In genomic region chr5:68482199-68482598, GRCh38 we compare ENCODE assay signal across 28 cellular contexts.
DNase-seq lines count a peak whose midpoint lies in the region; ATAC-seq, FAIRE-seq and TF ChIP-seq lines count a peak whose summit lies in the region.
"Had no signal": no experiment of that assay in that cellular context is flagged by ENCODE, and none has a peak within 500 bp of the region (broad histone marks: within the 10 kb centered on the region; RNA-seq: fewer than 3 reads in every experiment).

No MANE protein-coding gene starts in this region.

- H3K36me3 ChIP-seq in K562 (ENCODE audit: control insufficient read depth, insufficient read depth, low read length) (no peaks in the 10 kb centered on the region), sigmoid colon (no peaks in the 10 kb centered on the region)
- H3K36me3 ChIP-seq: BE2C, stomach, tibial nerve had no signal

- H3K79me2 ChIP-seq in K562 (ENCODE audit: control insufficient read depth, insufficient read depth, low read length) = no peaks in the 10 kb centered on the region

- BruUV-seq in K562 (replicated peaks; lab: Mats Ljungman, UMichigan) = no TSS peak

- peaks cover 0 to 19% of the 10 kb centered on the region in 2 experiments; a peak in 3 of 5 replicates for H3K4me1 ChIP-seq in K562 (replicated peaks in 1 of 2; ENCODE audit: control insufficient read depth in 2 of 2, insufficient read depth in 2 of 2, low read length in 2 of 2)
- H3K4me1 ChIP-seq in sigmoid colon = peaks cover 0 to 18% (median 16%) of the 10 kb centered on the region in 4 donors

- no peak for TF ChIP-seq CTCF in K562 (IDR thresholded peaks at IDR 0.05 in 2 of 3, conservative IDR thresholded peaks at IDR 0.05 in 1 of 3; ENCODE audit: insufficient read depth in 2 of 3, low read depth in 1 of 3, low read length in 3 of 3)
- no peak for TF ChIP-seq CTCF in sigmoid colon (IDR thresholded peaks at IDR 0.05)

- TF ChIP-seq POLR2A in K562 (conservative IDR thresholded peaks at IDR 0.05) = no peak
- TF ChIP-seq POLR2A in sigmoid colon (IDR thresholded peaks at IDR 0.05) = no peak

- H2AFZ ChIP-seq in K562 (ENCODE audit: low read depth, low read length) = 0 out of 2 replicates have a peak overlapping the region, but pooled peaks have one; percentile 3

- CTCF ChIA-PET in K562 (lab: Yijun Ruan, JAX; ENCODE audit: low intra/inter-chr PET ratio) = no interaction called here

- 16% methylated on average over 2 of the region's 2 CpGs for WGBS in K562 (ENCODE audit: insufficient coverage, low coverage, missing lambda C conversion rate)
- WGBS in sigmoid colon, 2 donors = 85% methylated on average over 2 of the region's 2 CpGs

- peak; percentile 91 for DNase-seq in DMS 273 treated with DMSO at 0.1 percent for 48 hours (lab: John Stamatoyannopoulos, UW)
- peak; percentile 48 for DNase-seq in NCI-H2171 (lab: John Stamatoyannopoulos, UW)
- DNase-seq in K562 (ENCODE audit: extremely low read depth in 1 of 4, low spot score in 3 of 4) = peak in 3 of 4 experiments; percentile 22 to 58 (median 23)
- peak; percentile 28 for DNase-seq in iris pigment epithelial cell (ENCODE audit: low read depth)
- DNase-seq in mesenteric fat pad (ENCODE audit: low spot score) = no peak
- no peak for DNase-seq in NK-92 (lab: John Stamatoyannopoulos, UW; ENCODE audit: unreplicated experiment)
- DNase-seq in sigmoid colon = no peak
- DNase-seq: activated CD4-positive, alpha-beta T cell treated with anti-CD3 and anti-CD28 coated beads, Interleukin-2, amount 50 U/mL, for 48 hours; activated naive CD4-positive, alpha-beta T cell treated with anti-CD3 and anti-CD28 coated beads, Interleukin-2, amount 10 ng/mL, durations not matched to agents 7 days and 5 days; amniotic stem cell; BE2C; GF-D8; islet precursor cell; Karpas-422; natural killer cell; NCI-H146; NCI-H748 treated with DMSO at 0.1 percent for 48 hours; stimulated activated CD8-positive, alpha-beta memory T cell treated with anti-CD3 and anti-CD28 coated beads, Interleukin-4, amount 100 ng/mL, for 48 hours; stomach; T-helper 1 cell had no signal

- H3K27me3 ChIP-seq in K562 (ENCODE audit: control insufficient read depth in 2 of 2, insufficient read depth in 2 of 2, low read length in 2 of 2) (no peaks in the 10 kb centered on the region), sigmoid colon (no peaks in the 10 kb centered on the region)
- H3K27me3 ChIP-seq: BE2C, stomach, tibial nerve had no signal

- FAIRE-seq in K562 (lab: Jason Lieb, UNC) = no peak
- FAIRE-seq: bronchial epithelial cell, endometrium, GM18507 had no signal

- H3K27ac ChIP-seq in K562 (ENCODE audit: extremely low read depth, low read depth, low read length) = no peak overlapping the region
- H3K27ac ChIP-seq in sigmoid colon = no peak overlapping the region
- H3K27ac ChIP-seq: HL-60, RWPE1, skin epidermis, stomach, tibial nerve had no signal

- POLR2A ChIA-PET in K562 (lab: Yijun Ruan, JAX) = no interaction called here

- H4K20me1 ChIP-seq in K562 (replicated peaks; ENCODE audit: control insufficient read depth, insufficient read depth, low read length) = no peaks in the 10 kb centered on the region

- H3K9me3 ChIP-seq in K562 (replicated peaks; ENCODE audit: control insufficient read depth, insufficient read depth, low read depth, low read length) (no peaks in the 10 kb centered on the region), sigmoid colon (no peaks in the 10 kb centered on the region)
- H3K9me3 ChIP-seq: BE2C had no signal

- no peak for TF ChIP-seq RAD21 in K562 (CRISPR knock-in tag; conservative IDR thresholded peaks at IDR 0.05 in 1 of 2, IDR thresholded peaks at IDR 0.05 in 1 of 2)

- peak overlapping the region; percentile 19; the same call in 1 of the 2 replicates for H3K4me2 ChIP-seq in K562 (ENCODE audit: insufficient read depth, low read length)

- H3K9me1 ChIP-seq in K562 (ENCODE audit: control insufficient read depth, insufficient read depth, low read length) = no peaks in the 10 kb centered on the region

- intact Hi-C loops in K562 (cut with micrococcal nuclease) (no loop called here), sigmoid colon (cut with DNase I) (no loop called here)

- H3K4me3 ChIP-seq in K562 (no peak overlapping the region), sigmoid colon (no peak overlapping the region)
- H3K4me3 ChIP-seq: skin epidermis, stomach, tibial nerve had no signal

- in situ Hi-C loops in K562 (cut with MboI) = no loop called here

- TF ChIP-seq EP300 in K562 (IDR thresholded peaks at IDR 0.05; ENCODE audit: low read length) (no peak), sigmoid colon (IDR thresholded peaks at IDR 0.05) (no peak)

- no peak overlapping the region for H3K9ac ChIP-seq in K562 (ENCODE audit: insufficient read depth in 1 of 2, low read depth in 2 of 2, low read length in 2 of 2)

- ATAC-seq in K562 (peak; percentile 72), GM21360 (IDR thresholded peaks at IDR 0.05; ENCODE audit: unreplicated experiment) (no peak)
- ATAC-seq: natural killer cell had no signal

TF ChIP-seq in K562, 482 proteins besides CTCF, POLR2A, EP300 and RAD21 (continues in another document):
- TF ChIP-seq EGR1 (conservative IDR thresholded peaks at IDR 0.05) (peak; percentile 46), RBM14 (IDR thresholded peaks at IDR 0.05; ENCODE audit: borderline replicate concordance, insufficient read depth, low read depth, low read length) (no peak), PTTG1 (tag; IDR thresholded peaks at IDR 0.05; ENCODE audit: low read depth) (no peak), MXI1 (IDR thresholded peaks at IDR 0.05; ENCODE audit: low read depth, low read length) (no peak), RHOXF2B (CRISPR knock-in tag; conservative IDR thresholded peaks at IDR 0.05) (no peak), ARID1B (IDR thresholded peaks at IDR 0.05) (peak; percentile 42), TEAD4 (IDR thresholded peaks at IDR 0.05; ENCODE audit: low read length) (peak; percentile 66), TEAD4 (CRISPR knock-in tag; IDR thresholded peaks at IDR 0.05; ENCODE audit: borderline replicate concordance) (no peak), STAG1 (CRISPR knock-in tag; IDR thresholded peaks at IDR 0.05; ENCODE audit: borderline replicate concordance) (no peak), MTA2 (IDR thresholded peaks at IDR 0.05; ENCODE audit: low read depth) (peak; percentile 29; the same call in 1 of the 2 replicates), CBFA2T2 (conservative IDR thresholded peaks at IDR 0.05) (peak; percentile 68), FOXK2 (conservative IDR thresholded peaks at IDR 0.05 in 1 of 2, IDR thresholded peaks at IDR 0.05 in 1 of 2; ENCODE audit: low read depth in 2 of 2) (peak in 1 of 2 experiments; percentile 54; a peak in 2 of 4 replicates), SETDB1 (IDR thresholded peaks at IDR 0.05; ENCODE audit: low read length) (no peak)
- TF ChIP-seq, protein P1, sequence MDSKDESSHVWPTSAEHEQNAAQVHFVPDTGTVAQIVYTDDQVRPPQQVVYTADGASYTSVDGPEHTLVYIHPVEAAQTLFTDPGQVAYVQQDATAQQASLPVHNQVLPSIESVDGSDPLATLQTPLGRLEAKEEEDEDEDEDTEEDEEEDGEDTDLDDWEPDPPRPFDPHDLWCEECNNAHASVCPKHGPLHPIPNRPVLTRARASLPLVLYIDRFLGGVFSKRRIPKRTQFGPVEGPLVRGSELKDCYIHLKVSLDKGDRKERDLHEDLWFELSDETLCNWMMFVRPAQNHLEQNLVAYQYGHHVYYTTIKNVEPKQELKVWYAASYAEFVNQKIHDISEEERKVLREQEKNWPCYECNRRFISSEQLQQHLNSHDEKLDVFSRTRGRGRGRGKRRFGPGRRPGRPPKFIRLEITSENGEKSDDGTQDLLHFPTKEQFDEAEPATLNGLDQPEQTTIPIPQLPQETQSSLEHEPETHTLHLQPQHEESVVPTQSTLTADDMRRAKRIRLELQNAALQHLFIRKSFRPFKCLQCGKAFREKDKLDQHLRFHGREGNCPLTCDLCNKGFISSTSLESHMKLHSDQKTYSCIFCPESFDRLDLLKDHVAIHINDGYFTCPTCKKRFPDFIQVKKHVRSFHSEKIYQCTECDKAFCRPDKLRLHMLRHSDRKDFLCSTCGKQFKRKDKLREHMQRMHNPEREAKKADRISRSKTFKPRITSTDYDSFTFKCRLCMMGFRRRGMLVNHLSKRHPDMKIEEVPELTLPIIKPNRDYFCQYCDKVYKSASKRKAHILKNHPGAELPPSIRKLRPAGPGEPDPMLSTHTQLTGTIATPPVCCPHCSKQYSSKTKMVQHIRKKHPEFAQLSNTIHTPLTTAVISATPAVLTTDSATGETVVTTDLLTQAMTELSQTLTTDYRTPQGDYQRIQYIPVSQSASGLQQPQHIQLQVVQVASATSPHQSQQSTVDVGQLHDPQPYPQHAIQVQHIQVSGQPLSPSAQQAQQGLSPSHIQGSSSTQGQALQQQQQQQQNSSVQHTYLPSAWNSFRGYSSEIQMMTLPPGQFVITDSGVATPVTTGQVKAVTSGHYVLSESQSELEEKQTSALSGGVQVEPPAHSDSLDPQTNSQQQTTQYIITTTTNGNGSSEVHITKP (IDR thresholded peaks at IDR 0.05; ENCODE audit: partially characterized antibody) = peak; percentile 83
- TF ChIP-seq, protein P2, sequence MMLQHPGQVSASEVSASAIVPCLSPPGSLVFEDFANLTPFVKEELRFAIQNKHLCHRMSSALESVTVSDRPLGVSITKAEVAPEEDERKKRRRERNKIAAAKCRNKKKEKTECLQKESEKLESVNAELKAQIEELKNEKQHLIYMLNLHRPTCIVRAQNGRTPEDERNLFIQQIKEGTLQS (IDR thresholded peaks at IDR 0.05) = peak; percentile 86
- TF ChIP-seq, protein P2 (CRISPR knock-in tag; conservative IDR thresholded peaks at IDR 0.05) = no peak
- TF ChIP-seq, protein P3, sequence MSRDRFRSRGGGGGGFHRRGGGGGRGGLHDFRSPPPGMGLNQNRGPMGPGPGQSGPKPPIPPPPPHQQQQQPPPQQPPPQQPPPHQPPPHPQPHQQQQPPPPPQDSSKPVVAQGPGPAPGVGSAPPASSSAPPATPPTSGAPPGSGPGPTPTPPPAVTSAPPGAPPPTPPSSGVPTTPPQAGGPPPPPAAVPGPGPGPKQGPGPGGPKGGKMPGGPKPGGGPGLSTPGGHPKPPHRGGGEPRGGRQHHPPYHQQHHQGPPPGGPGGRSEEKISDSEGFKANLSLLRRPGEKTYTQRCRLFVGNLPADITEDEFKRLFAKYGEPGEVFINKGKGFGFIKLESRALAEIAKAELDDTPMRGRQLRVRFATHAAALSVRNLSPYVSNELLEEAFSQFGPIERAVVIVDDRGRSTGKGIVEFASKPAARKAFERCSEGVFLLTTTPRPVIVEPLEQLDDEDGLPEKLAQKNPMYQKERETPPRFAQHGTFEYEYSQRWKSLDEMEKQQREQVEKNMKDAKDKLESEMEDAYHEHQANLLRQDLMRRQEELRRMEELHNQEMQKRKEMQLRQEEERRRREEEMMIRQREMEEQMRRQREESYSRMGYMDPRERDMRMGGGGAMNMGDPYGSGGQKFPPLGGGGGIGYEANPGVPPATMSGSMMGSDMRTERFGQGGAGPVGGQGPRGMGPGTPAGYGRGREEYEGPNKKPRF (IDR thresholded peaks at IDR 0.05; ENCODE audit: low read depth, low read length) = no peak

Comparison
In these comparisons a context has a peak if more than half of its experiments do, and no peak if none do; other contexts are left out.
1. DNase-seq: peak in DMS 273 treated with DMSO at 0.1 percent for 48 hours (single experiment), NCI-H2171 (single experiment), K562 (3 of 4) and iris pigment epithelial cell (single experiment); none in mesenteric fat pad (single experiment), NK-92 (single experiment) and sigmoid colon (single experiment).